ENCODE assay signal across 8 cellular contexts in genomic region chr18:12376718-12377555, GRCh38. TPM values are rescaled to one million over a fixed set of nuclear protein-coding genes. Genes with fewer than 3 reads are reported as not detected.
DNase-seq lines count a peak whose midpoint lies in the region; ATAC-seq and TF ChIP-seq lines count a peak whose summit lies in the region.

TSS of gene AFG3L2 (minus strand) at chr18:12377227. CDS start at chr18:12377082, 145 bp downstream.

- peaks cover 9% of the 10 kb centered on the region for H3K36me3 ChIP-seq in SJSA1
- H3K36me3 ChIP-seq in neuron (ENCODE audit: insufficient read depth, low read length) = no peaks in the 10 kb centered on the region

- H3K9me3 ChIP-seq in SJSA1 (replicated peaks) (peaks cover 3% of the 10 kb centered on the region; the same call in 1 of the 2 replicates), neuron (ENCODE audit: low read length) (no peaks in the 10 kb centered on the region)

- DNase-seq in GM04503 (ENCODE audit: low read depth) (peak; percentile 83), HFF-Myc (ENCODE audit: extremely low read depth, low read depth) (peak; percentile 91), MV-4-11 (lab: John Stamatoyannopoulos, UW) (peak; percentile 99), SJSA1 (ENCODE audit: low read depth in 1 of 2, low spot score in 2 of 2) (peak; percentile 95 to 100), foreskin keratinocyte (peak; percentile 94 to 97), stromal cell of bone marrow (ENCODE audit: low read depth) (peak; percentile 97)
- DNase-seq in activated naive CD4-positive, alpha-beta T cell (lab: John Stamatoyannopoulos, UW) = peak; percentile 100

- H3K27me3 ChIP-seq in SJSA1 (replicated peaks) = no peaks in the 10 kb centered on the region
- H3K27me3 ChIP-seq in foreskin keratinocyte = no peaks in the 10 kb centered on the region
- no peaks in the 10 kb centered on the region for H3K27me3 ChIP-seq in neuron (ENCODE audit: insufficient read depth, low read length)

- H2AFZ ChIP-seq in neuron (ENCODE audit: low read depth, low read length) = peak within 1 kb of the TSS; percentile 96

- TF ChIP-seq CTCF in HFF-Myc (IDR thresholded peaks at IDR 0.05; ENCODE audit: low read depth, low read length, missing control alignments) = no peak
- TF ChIP-seq CTCF in foreskin keratinocyte (conservative IDR thresholded peaks at IDR 0.05) = no peak

- H3K4me1 ChIP-seq in SJSA1 (replicated peaks) = peaks cover 12% of the 10 kb centered on the region
- H3K4me1 ChIP-seq in foreskin keratinocyte = no peaks in the 10 kb centered on the region
- peaks cover 6% of the 10 kb centered on the region for H3K4me1 ChIP-seq in neuron (ENCODE audit: insufficient read depth, low read length)

- peak within 1 kb of the TSS; percentile 97 for H3K27ac ChIP-seq in SJSA1
- peak within 1 kb of the TSS; percentile 99 for H3K27ac ChIP-seq in foreskin keratinocyte

- ATAC-seq in foreskin keratinocyte = peak; percentile 89

- H3K4me3 ChIP-seq in HFF-Myc (replicated peaks; ENCODE audit: low read depth, low read length) = peak within 1 kb of the TSS; percentile 97
- peak within 1 kb of the TSS; percentile 99 for H3K4me3 ChIP-seq in SJSA1
- peak within 1 kb of the TSS; percentile 85 for H3K4me3 ChIP-seq in neuron (ENCODE audit: low read length)

RNA-seq across cellular contexts. Expression of gene AFG3L2, which starts in this region (rescaled TPM):
- 65.9 and 68.5 TPM in 2 replicates for total RNA-seq in SJSA1 (2014; rRNA removed; shearing (Covaris generic))
- total RNA-seq in foreskin keratinocyte = 48.1 and 57.0 TPM in 2 replicates
- 27.0 and 33.1 TPM in 2 replicates for polyA plus RNA-seq in foreskin keratinocyte

Comparison
In these comparisons a context has a peak if more than half of its experiments do, and no peak if none do; other contexts are left out.
1. Peak in every context shown above with its lines: DNase-seq, ATAC-seq, H3K4me3 ChIP-seq and H3K27ac ChIP-seq.